ENCODE assay signal across 10 cellular contexts in the genomic region with DNA sequence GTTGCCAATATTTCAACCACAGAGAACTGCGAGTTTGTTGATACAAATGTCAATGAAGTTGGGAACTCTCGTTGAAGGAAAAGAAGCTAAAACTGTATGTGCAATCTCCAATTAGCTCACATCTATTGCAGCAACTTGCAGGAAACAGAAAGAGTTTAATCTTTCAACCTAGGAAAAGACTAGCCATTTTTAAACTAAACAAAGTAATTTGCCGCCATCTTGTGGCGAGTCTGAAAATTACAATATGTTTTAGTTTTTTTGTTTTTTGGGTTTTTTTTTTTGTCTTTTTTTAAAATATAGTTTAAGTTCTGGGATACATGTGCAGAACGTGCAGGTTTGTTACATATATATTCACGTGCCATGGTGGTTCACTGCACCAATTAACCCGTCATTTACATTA.
DNase-seq lines count a peak whose midpoint lies in the region; ATAC-seq and TF ChIP-seq lines count a peak whose summit lies in the region.
"Had no signal": no experiment of that assay in that cellular context is flagged by ENCODE, and none has a peak within 500 bp of the region (broad histone marks: within the 10 kb centered on the region; RNA-seq: fewer than 3 reads in every experiment).

No MANE protein-coding gene starts in this region.

- no peaks in the 10 kb centered on the region for H3K4me1 Mint-ChIP-seq in naive thymus-derived CD4-positive, alpha-beta T cell

- no peaks in the 10 kb centered on the region for H3K4me1 ChIP-seq in Karpas-422 (ENCODE audit: low read length)
- no peaks in the 10 kb centered on the region for H3K4me1 ChIP-seq in naive thymus-derived CD4-positive, alpha-beta T cell (ENCODE audit: control insufficient read depth in 2 of 2, insufficient read depth in 2 of 2, low read length in 2 of 2)
- H3K4me1 ChIP-seq: BLaER1 treated with 17β-estradiol and CSF1 and Interleukin-3, amounts not matched to agents 10 nM and 100 nM had no signal

- H3K9me3 ChIP-seq in Karpas-422 (ENCODE audit: low read length) = peaks cover 28% of the 10 kb centered on the region
- H3K9me3 ChIP-seq in naive thymus-derived CD4-positive, alpha-beta T cell (ENCODE audit: control insufficient read depth in 2 of 3, low read length in 3 of 3) = no peaks in the 10 kb centered on the region

- H3K4me3 ChIP-seq in Karpas-422 (ENCODE audit: low read length) = no peak overlapping the region
- H3K4me3 ChIP-seq in naive thymus-derived CD4-positive, alpha-beta T cell (ENCODE audit: low read length) = no peak overlapping the region
- H3K4me3 ChIP-seq: BLaER1 treated with 17β-estradiol and CSF1 and Interleukin-3, amounts not matched to agents 10 nM and 100 nM; skin epidermis had no signal

- intact Hi-C loops in naive thymus-derived CD4-positive, alpha-beta T cell (cut with micrococcal nuclease) = no loop called here

- H3K27ac Mint-ChIP-seq in naive thymus-derived CD4-positive, alpha-beta T cell = no peak overlapping the region

- no peak for ATAC-seq in HG03280 (IDR thresholded peaks at IDR 0.05; ENCODE audit: unreplicated experiment)
- ATAC-seq in naive thymus-derived CD4-positive, alpha-beta T cell = no peak

- peak; percentile 4 for DNase-seq in DMS153 (lab: John Stamatoyannopoulos, UW)
- no peak for DNase-seq in DMS153 treated with DMSO at 0.1 percent for 48 hours (lab: John Stamatoyannopoulos, UW; ENCODE audit: unreplicated experiment)
- peak; percentile 79 for DNase-seq in Karpas-422
- peak; percentile 12 for DNase-seq in kidney tubule cell (ENCODE audit: low spot score)
- DNase-seq in activated naive CD4-positive, alpha-beta T cell treated with Interleukin-2 at 50 U/mL for 16 hours = no peak
- no peak for DNase-seq in naive thymus-derived CD4-positive, alpha-beta T cell

- H3K4me2 ChIP-seq in Karpas-422 (ENCODE audit: low read depth, low read length, poor library complexity, severe bottlenecking) = no peak overlapping the region
- H3K4me2 ChIP-seq: BLaER1 treated with 17β-estradiol and CSF1 and Interleukin-3, amounts not matched to agents 10 nM and 100 nM had no signal

- H2AFZ ChIP-seq in Karpas-422 (ENCODE audit: low read length) = no peak overlapping the region

- CTCF ChIA-PET in naive thymus-derived CD4-positive, alpha-beta T cell (lab: Charles Lee) = interaction anchor here (0.6 kb wide), 1 partner anchor 359 kb away, joined by 3 read pairs; no protein-coding TSS in a partner anchor

- H3K79me2 ChIP-seq in Karpas-422 (ENCODE audit: low read length) = no peaks in the 10 kb centered on the region

- H3K9me3 Mint-ChIP-seq in naive thymus-derived CD4-positive, alpha-beta T cell = peaks cover 0 to 39% (median 9%) of the 10 kb centered on the region in 11 donors

- H3K27me3 Mint-ChIP-seq in naive thymus-derived CD4-positive, alpha-beta T cell = no peaks in the 10 kb centered on the region

- H3K36me3 ChIP-seq in Karpas-422 (ENCODE audit: insufficient read depth, low read length) = no peaks in the 10 kb centered on the region
- no peaks in the 10 kb centered on the region for H3K36me3 ChIP-seq in naive thymus-derived CD4-positive, alpha-beta T cell (ENCODE audit: control insufficient read depth in 2 of 3, insufficient read depth in 3 of 3, low read length in 3 of 3)
- H3K36me3 ChIP-seq: BLaER1 treated with 17β-estradiol and CSF1 and Interleukin-3, amounts not matched to agents 10 nM and 100 nM had no signal

- no peak overlapping the region for H3K4me3 Mint-ChIP-seq in naive thymus-derived CD4-positive, alpha-beta T cell

- H4K20me1 ChIP-seq in Karpas-422 (ENCODE audit: insufficient read depth, low read depth, low read length) = no peaks in the 10 kb centered on the region
- H4K20me1 ChIP-seq: BLaER1 treated with 17β-estradiol and CSF1 and Interleukin-3, amounts not matched to agents 10 nM and 100 nM had no signal

- H3K9ac ChIP-seq in Karpas-422 (ENCODE audit: low read length) = no peak overlapping the region
- H3K9ac ChIP-seq: BLaER1 treated with 17β-estradiol and CSF1 and Interleukin-3, amounts not matched to agents 10 nM and 100 nM had no signal

- POLR2A ChIA-PET in naive thymus-derived CD4-positive, alpha-beta T cell (lab: Charles Lee) = no interaction called here

- TF ChIP-seq CTCF in VCaP (conservative IDR thresholded peaks at IDR 0.05) = peak; percentile 63

- no peaks in the 10 kb centered on the region for H3K9me2 ChIP-seq in Karpas-422 (replicated peaks; ENCODE audit: insufficient read depth, low read length)

- H3K27me3 ChIP-seq in Karpas-422 (ENCODE audit: low read length) = no peaks in the 10 kb centered on the region
- H3K27me3 ChIP-seq in naive thymus-derived CD4-positive, alpha-beta T cell (ENCODE audit: control insufficient read depth in 2 of 2, insufficient read depth in 2 of 2, low read length in 2 of 2) = no peaks in the 10 kb centered on the region
- H3K27me3 ChIP-seq: BLaER1 treated with 17β-estradiol and CSF1 and Interleukin-3, amounts not matched to agents 10 nM and 100 nM had no signal

- H3K36me3 Mint-ChIP-seq in naive thymus-derived CD4-positive, alpha-beta T cell = no peaks in the 10 kb centered on the region

- no peak overlapping the region for H3K27ac ChIP-seq in Karpas-422 (ENCODE audit: low read length)
- H3K27ac ChIP-seq in VCaP = no peak overlapping the region
- no peak overlapping the region for H3K27ac ChIP-seq in naive thymus-derived CD4-positive, alpha-beta T cell (ENCODE audit: low read depth, low read length)
- H3K27ac ChIP-seq: BLaER1 treated with 17β-estradiol and CSF1 and Interleukin-3, amounts not matched to agents 10 nM and 100 nM; skin epidermis had no signal

Comparison
In these comparisons a context has a peak if more than half of its experiments do, and no peak if none do; other contexts are left out.
1. DNase-seq: peak in DMS153 (single experiment), Karpas-422 (single experiment) and kidney tubule cell (single experiment); none in DMS153 treated with DMSO at 0.1 percent for 48 hours (single experiment), activated naive CD4-positive, alpha-beta T cell treated with Interleukin-2 at 50 U/mL for 16 hours (single experiment) and naive thymus-derived CD4-positive, alpha-beta T cell (0 of 9).